Comparison of ENCODE assay signal across 33 cellular contexts in the genomic region with DNA sequence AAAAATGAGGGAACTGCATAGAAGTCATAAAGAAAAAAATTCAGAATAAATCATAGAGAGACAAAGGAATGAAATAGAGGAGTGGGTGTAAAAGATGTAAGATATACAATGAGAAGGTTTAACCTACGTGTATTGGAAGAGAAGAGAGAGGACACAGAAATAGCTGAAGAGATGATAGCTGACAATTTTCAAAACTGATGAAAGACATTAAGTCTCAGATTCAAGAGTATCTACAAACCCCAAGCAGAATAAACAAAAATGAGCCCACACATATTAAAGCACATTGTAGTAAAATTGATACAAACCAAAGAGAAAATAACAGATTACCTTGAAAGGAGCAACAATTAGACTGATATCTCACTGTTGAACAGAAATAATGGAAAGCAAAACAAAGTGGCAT.
DNase-seq lines count a peak whose midpoint lies in the region; ATAC-seq, FAIRE-seq and TF ChIP-seq lines count a peak whose summit lies in the region.
"Had no signal": no experiment of that assay in that cellular context is flagged by ENCODE, and none has a peak within 500 bp of the region (broad histone marks: within the 10 kb centered on the region; RNA-seq: fewer than 3 reads in every experiment).

No MANE protein-coding gene starts in this region.

- WGBS in A549 (ENCODE audit: missing lambda C conversion rate), result 83% methylated on average over 1 of the region's 1 CpG

- no peak for TF ChIP-seq EP300 in A549 (IDR thresholded peaks at IDR 0.05)

- H3K4me2 ChIP-seq in A549, result no peak overlapping the region
- H3K4me2 ChIP-seq: BLaER1; BLaER1 treated with 17β-estradiol and CSF1 and Interleukin-3, amounts not matched to agents 10 nM and 100 nM had no signal

- peak; percentile 89 for FAIRE-seq in A549 (lab: Jason Lieb, UNC)
- FAIRE-seq: D721Med had no signal

- no peak for DNase-seq in A549 (ENCODE audit: low read depth in 1 of 2, low spot score in 1 of 2)
- DNase-seq in SK-N-MC (ENCODE audit: low read depth, low spot score), result no peak
- DNase-seq in effector CD4-positive, alpha-beta T cell, result no peak
- DNase-seq in activated CD4-positive, alpha-beta memory T cell treated with anti-CD3 and anti-CD28 coated beads for 36 hours, result no peak
- no peak for DNase-seq in activated T-cell treated with anti-CD3 and anti-CD28 coated beads for 4 hours
- DNase-seq: 8988T; ACHN; AML-193; BE2C; C1 segment of cervical spinal cord; Caco-2; Calu3; CD4-positive, alpha-beta memory T cell; CD4-positive, alpha-beta T cell; CD4-positive, CD25-positive, alpha-beta regulatory T cell; CD8-positive, alpha-beta memory T cell; CD8-positive, alpha-beta T cell; COR-L47; DMS 273 treated with DMSO at 0.1 percent for 48 hours; DMS153; DMS53; DMS79; DMS79 treated with DMSO at 0.1 percent for 48 hours; DND-41; EL had no signal

- no peak for TF ChIP-seq POLR2A in A549 (IDR thresholded peaks at IDR 0.05; ENCODE audit: low read length)

- H3K36me3 ChIP-seq in HEK293 (ENCODE audit: control insufficient read depth in 2 of 2, insufficient read depth in 1 of 2, low read length in 2 of 2) (no peaks in the 10 kb centered on the region), SK-N-MC (ENCODE audit: insufficient read depth, low read length) (no peaks in the 10 kb centered on the region)
- H3K36me3 ChIP-seq: BE2C; BLaER1; BLaER1 treated with 17β-estradiol and CSF1 and Interleukin-3, amounts not matched to agents 10 nM and 100 nM had no signal

- H3K4me3 ChIP-seq in A549, result no peak overlapping the region
- no peak overlapping the region for H3K4me3 ChIP-seq in HEK293 (ENCODE audit: low read depth, low read length)
- no peak overlapping the region for H3K4me3 ChIP-seq in SK-N-MC
- H3K4me3 ChIP-seq: BLaER1; BLaER1 treated with 17β-estradiol and CSF1 and Interleukin-3, amounts not matched to agents 10 nM and 100 nM had no signal

- no peaks in the 10 kb centered on the region for H3K36me3 Mint-ChIP-seq in activated CD4-positive, alpha-beta memory T cell treated with anti-CD3 and anti-CD28 coated beads for 36 hours
- H3K36me3 Mint-ChIP-seq: CD14-positive monocyte; CD4-positive, alpha-beta memory T cell; CD4-positive, CD25-positive, alpha-beta regulatory T cell; CD8-positive, alpha-beta memory T cell; CD8-positive, alpha-beta T cell had no signal

- no peak for ATAC-seq in A549
- ATAC-seq: CD8-positive, alpha-beta T cell had no signal

- intact Hi-C loops in activated CD4-positive, alpha-beta memory T cell treated with anti-CD3 and anti-CD28 coated beads for 36 hours (cut with micrococcal nuclease), result no loop called here

- TF ChIP-seq CTCF in A549 (IDR thresholded peaks at IDR 0.05) (no peak), HEK293 (tag by site-specific recombination; IDR thresholded peaks at IDR 0.05) (no peak)

- H3K4me1 ChIP-seq in A549 (peaks cover 29% of the 10 kb centered on the region), HEK293 (ENCODE audit: control insufficient read depth, insufficient read depth, low read length) (peaks cover 8% of the 10 kb centered on the region)
- H3K4me1 ChIP-seq: BE2C, BLaER1, Caco-2 had no signal

- H3K27ac ChIP-seq in A549 (no peak overlapping the region; a peak in 1 of 6 replicates), HEK293 (ENCODE audit: extremely low read depth, low read depth, low read length) (no peak overlapping the region), SK-N-MC (no peak overlapping the region)
- H3K27ac ChIP-seq: 22Rv1; BLaER1; BLaER1 treated with 17β-estradiol and CSF1 and Interleukin-3, amounts not matched to agents 10 nM and 100 nM; C4-2B had no signal

- H3K9ac ChIP-seq in SK-N-MC (ENCODE audit: insufficient read length), result peak overlapping the region; percentile 19
- H3K9ac ChIP-seq: BLaER1; BLaER1 treated with 17β-estradiol and CSF1 and Interleukin-3, amounts not matched to agents 10 nM and 100 nM had no signal

- POLR2A ChIA-PET in A549 (lab: Yijun Ruan, JAX), result no interaction called here
- POLR2A ChIA-PET in HEK293 (lab: Yijun Ruan, JAX), result no interaction called here
- POLR2A ChIA-PET in activated CD4-positive, alpha-beta memory T cell treated with anti-CD3 and anti-CD28 coated beads for 36 hours (lab: Charles Lee), result no interaction called here

- H3K27me3 Mint-ChIP-seq in activated CD4-positive, alpha-beta memory T cell treated with anti-CD3 and anti-CD28 coated beads for 36 hours, result peaks cover 35% of the 10 kb centered on the region

- H3K9me3 ChIP-seq in A549 (0 out of 3 replicates have a peak, but pooled peaks cover 4% of the 10 kb centered on the region), HEK293 (ENCODE audit: control insufficient read depth, insufficient read depth, low read depth, low read length) (no peaks in the 10 kb centered on the region), SK-N-MC (ENCODE audit: low read depth, low read length) (peaks cover 2% of the 10 kb centered on the region; the same call in 1 of the 2 replicates)
- H3K9me3 ChIP-seq: BE2C; BLaER1; BLaER1 treated with 17β-estradiol and CSF1 and Interleukin-3, amounts not matched to agents 10 nM and 100 nM; Caco-2 had no signal

- no peaks in the 10 kb centered on the region for H3K9me3 Mint-ChIP-seq in activated CD4-positive, alpha-beta memory T cell treated with anti-CD3 and anti-CD28 coated beads for 36 hours
- H3K9me3 Mint-ChIP-seq: CD4-positive, alpha-beta T cell; CD8-positive, alpha-beta memory T cell; CD8-positive, alpha-beta T cell had no signal

- no peaks in the 10 kb centered on the region for H3K4me1 Mint-ChIP-seq in activated CD4-positive, alpha-beta memory T cell treated with anti-CD3 and anti-CD28 coated beads for 36 hours (ENCODE audit: low read depth)
- H3K4me1 Mint-ChIP-seq: B cell; CD4-positive, alpha-beta memory T cell; CD4-positive, CD25-positive, alpha-beta regulatory T cell; CD8-positive, alpha-beta memory T cell had no signal

- no peak overlapping the region for H3K27ac Mint-ChIP-seq in activated CD4-positive, alpha-beta memory T cell treated with anti-CD3 and anti-CD28 coated beads for 36 hours
- H3K27ac Mint-ChIP-seq: B cell; CD14-positive monocyte; CD4-positive, alpha-beta memory T cell; CD4-positive, alpha-beta T cell; CD4-positive, CD25-positive, alpha-beta regulatory T cell; CD8-positive, alpha-beta memory T cell; CD8-positive, alpha-beta T cell had no signal

- H3K4me3 Mint-ChIP-seq in activated CD4-positive, alpha-beta memory T cell treated with anti-CD3 and anti-CD28 coated beads for 36 hours, result no peak overlapping the region
- H3K4me3 Mint-ChIP-seq: B cell; CD14-positive monocyte; CD4-positive, alpha-beta memory T cell; CD4-positive, alpha-beta T cell; CD4-positive, CD25-positive, alpha-beta regulatory T cell; CD8-positive, alpha-beta memory T cell; CD8-positive, alpha-beta T cell had no signal

- no peak for TF ChIP-seq RAD21 in A549 (conservative IDR thresholded peaks at IDR 0.05 in 1 of 2, IDR thresholded peaks at IDR 0.05 in 1 of 2)

- CTCF ChIA-PET in A549 (lab: Yijun Ruan, JAX) (interaction anchor here (1.4 to 2.2 kb wide), 2 partner anchors 13 to 85 kb away, joined by 5 to 14 read pairs; no protein-coding TSS in a partner anchor), HEK293 (lab: Yijun Ruan, JAX) (no interaction called here)
- CTCF ChIA-PET in activated CD4-positive, alpha-beta memory T cell treated with anti-CD3 and anti-CD28 coated beads for 36 hours (lab: Charles Lee), result interaction anchor here (1.0 kb wide), 1 partner anchor 14 kb away, joined by 6 read pairs; no protein-coding TSS in a partner anchor

TF ChIP-seq in A549, 52 proteins besides CTCF, POLR2A, EP300 and RAD21 (continues in another document):
- TF ChIP-seq FOXS1 (CRISPR knock-in tag; IDR thresholded peaks at IDR 0.05) (no peak), FOSB (CRISPR knock-in tag; IDR thresholded peaks at IDR 0.05) (no peak), HEYL (CRISPR knock-in tag; IDR thresholded peaks at IDR 0.05) (no peak), SMC3 (IDR thresholded peaks at IDR 0.05) (no peak), PHF8 (IDR thresholded peaks at IDR 0.05; ENCODE audit: borderline replicate concordance, low read depth) (no peak), ESRRA (IDR thresholded peaks at IDR 0.05; ENCODE audit: borderline replicate concordance, low read length) (no peak), NFE2L2 (conservative IDR thresholded peaks at IDR 0.05; ENCODE audit: low read length) (no peak), FOSL2 (IDR thresholded peaks at IDR 0.05) (no peak), FOSL2 (CRISPR knock-in tag; IDR thresholded peaks at IDR 0.05) (no peak)
- TF ChIP-seq, protein P1, sequence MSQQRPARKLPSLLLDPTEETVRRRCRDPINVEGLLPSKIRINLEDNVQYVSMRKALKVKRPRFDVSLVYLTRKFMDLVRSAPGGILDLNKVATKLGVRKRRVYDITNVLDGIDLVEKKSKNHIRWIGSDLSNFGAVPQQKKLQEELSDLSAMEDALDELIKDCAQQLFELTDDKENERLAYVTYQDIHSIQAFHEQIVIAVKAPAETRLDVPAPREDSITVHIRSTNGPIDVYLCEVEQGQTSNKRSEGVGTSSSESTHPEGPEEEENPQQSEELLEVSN (IDR thresholded peaks at IDR 0.05; ENCODE audit: borderline replicate concordance, low read depth), result no peak

TF ChIP-seq in HEK293, 187 proteins besides CTCF, POLR2A, EP300 and RAD21:
- peak; percentile 98 for TF ChIP-seq ZNF558 (tag by site-specific recombination; IDR thresholded peaks at IDR 0.05)
- TF ChIP-seq, protein P2, sequence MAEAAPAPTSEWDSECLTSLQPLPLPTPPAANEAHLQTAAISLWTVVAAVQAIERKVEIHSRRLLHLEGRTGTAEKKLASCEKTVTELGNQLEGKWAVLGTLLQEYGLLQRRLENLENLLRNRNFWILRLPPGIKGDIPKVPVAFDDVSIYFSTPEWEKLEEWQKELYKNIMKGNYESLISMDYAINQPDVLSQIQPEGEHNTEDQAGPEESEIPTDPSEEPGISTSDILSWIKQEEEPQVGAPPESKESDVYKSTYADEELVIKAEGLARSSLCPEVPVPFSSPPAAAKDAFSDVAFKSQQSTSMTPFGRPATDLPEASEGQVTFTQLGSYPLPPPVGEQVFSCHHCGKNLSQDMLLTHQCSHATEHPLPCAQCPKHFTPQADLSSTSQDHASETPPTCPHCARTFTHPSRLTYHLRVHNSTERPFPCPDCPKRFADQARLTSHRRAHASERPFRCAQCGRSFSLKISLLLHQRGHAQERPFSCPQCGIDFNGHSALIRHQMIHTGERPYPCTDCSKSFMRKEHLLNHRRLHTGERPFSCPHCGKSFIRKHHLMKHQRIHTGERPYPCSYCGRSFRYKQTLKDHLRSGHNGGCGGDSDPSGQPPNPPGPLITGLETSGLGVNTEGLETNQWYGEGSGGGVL (tag by site-specific recombination; IDR thresholded peaks at IDR 0.05), result no peak
TF ChIP-seq in HEK293: peak in this region for 1.
